9 cellular contexts compared by ENCODE assay signal in genomic region chr20:47314647-47315338, GRCh38. TPM values are rescaled to one million over a fixed set of nuclear protein-coding genes. Genes with fewer than 3 reads are reported as not detected.
DNase-seq lines count a peak whose midpoint lies in the region; ATAC-seq, FAIRE-seq and TF ChIP-seq lines count a peak whose summit lies in the region.
"Had no signal": no experiment of that assay in that cellular context is flagged by ENCODE, and none has a peak within 500 bp of the region (broad histone marks: within the 10 kb centered on the region; RNA-seq: fewer than 3 reads in every experiment).

No MANE protein-coding gene starts in this region.

- no peak for TF ChIP-seq RAD21 in liver (IDR thresholded peaks at IDR 0.05)

- no peaks in the 10 kb centered on the region for H3K9me3 Mint-ChIP-seq in astrocyte (ENCODE audit: unreplicated experiment)
- no peaks in the 10 kb centered on the region for H3K9me3 Mint-ChIP-seq in stimulated activated naive B cell treated with anti-CD40 and anti-IgM and Interleukin-4, amounts not matched to agents 10 μg/mL and 1 μg/mL and 100 μg/mL, for 72 hours

- H3K27ac ChIP-seq in HUES48 (ENCODE audit: low read depth, low read length) (peak overlapping the region; percentile 91), astrocyte (ENCODE audit: low read depth, low read length) (peak overlapping the region; percentile 97), liver (ENCODE audit: low read depth in 1 of 2, low read length in 2 of 2) (peak overlapping the region; percentile 16 to 50)

- H3K4me3 ChIP-seq in HUES48 (ENCODE audit: low read depth, low read length) (no peak overlapping the region), astrocyte (ENCODE audit: insufficient read depth, low read depth, low read length) (no peak overlapping the region), liver (ENCODE audit: low read depth in 1 of 3, low read length in 3 of 3) (no peak overlapping the region)

- DNase-seq in astrocyte (ENCODE audit: low read depth), result no peak
- no peak for DNase-seq in stimulated activated naive B cell treated with anti-CD40 and anti-IgM and Interleukin-4, amounts not matched to agents 10 μg/mL and 1 μg/mL and 100 μg/mL, for 72 hours
- no peak for DNase-seq in HUDEP-2 (lab: John Stamatoyannopoulos, UW; ENCODE audit: unreplicated experiment in 76 of 76)
- DNase-seq in stimulated activated CD4-positive, alpha-beta T cell treated with anti-CD3 and anti-CD28 coated beads, Interleukin-2, amount 100 ng/mL, for 48 hours, result no peak
- DNase-seq: amygdala; stimulated activated CD4-positive, alpha-beta T cell treated with anti-CD3 and anti-CD28 coated beads, Interleukin-4, amount 100 ng/mL, for 4 hours had no signal

- peaks cover 64% of the 10 kb centered on the region for H3K79me2 ChIP-seq in astrocyte (ENCODE audit: insufficient read depth, low read length)

- peaks cover 61% of the 10 kb centered on the region for H3K4me1 ChIP-seq in HUES48 (ENCODE audit: control insufficient read depth, insufficient read depth, low read length)
- peaks cover 51% of the 10 kb centered on the region for H3K4me1 ChIP-seq in astrocyte (ENCODE audit: insufficient read depth, low read length)
- peaks cover 15 to 26% (median 22%) of the 10 kb centered on the region in 4 donors for H3K4me1 ChIP-seq in liver (ENCODE audit: control insufficient read depth in 4 of 4, insufficient read depth in 4 of 4, low read length in 3 of 4)

- H3K4me1 Mint-ChIP-seq in astrocyte (ENCODE audit: low read depth, unreplicated experiment), result peaks cover 60% of the 10 kb centered on the region
- H3K4me1 Mint-ChIP-seq in stimulated activated naive B cell treated with anti-CD40 and anti-IgM and Interleukin-4, amounts not matched to agents 10 μg/mL and 1 μg/mL and 100 μg/mL, for 72 hours, result peaks cover 31 to 61% of the 10 kb centered on the region in 2 donors

- peaks cover 21% of the 10 kb centered on the region for H3K36me3 ChIP-seq in HUES48 (ENCODE audit: control insufficient read depth, insufficient read depth, low read length)
- H3K36me3 ChIP-seq in astrocyte (ENCODE audit: insufficient read depth, low read length), result peaks cover 7% of the 10 kb centered on the region
- H3K36me3 ChIP-seq in liver (ENCODE audit: control insufficient read depth in 4 of 4, insufficient read depth in 3 of 4, low read depth in 1 of 4, low read length in 3 of 4), result peaks cover 0 to 4% (median 0%) of the 10 kb centered on the region in 4 donors

- H3K9me3 ChIP-seq in HUES48 (ENCODE audit: control insufficient read depth, insufficient read depth, low read length), result no peaks in the 10 kb centered on the region
- H3K9me3 ChIP-seq in astrocyte (ENCODE audit: insufficient read depth, low read depth, low read length), result no peaks in the 10 kb centered on the region
- H3K9me3 ChIP-seq in liver (ENCODE audit: control insufficient read depth in 4 of 4, low read length in 3 of 4), result no peaks in the 10 kb centered on the region

- FAIRE-seq in astrocyte (lab: Jason Lieb, UNC), result no peak

- TF ChIP-seq CTCF in astrocyte (IDR thresholded peaks at IDR 0.05; ENCODE audit: insufficient read depth, low read depth, low read length), result no peak
- no peak for TF ChIP-seq CTCF in liver (IDR thresholded peaks at IDR 0.05; ENCODE audit: low read depth, low read length, missing input control)

- no peak overlapping the region for H2AFZ ChIP-seq in astrocyte (ENCODE audit: low read depth, low read length)

- H3K27ac Mint-ChIP-seq in astrocyte (ENCODE audit: unreplicated experiment), result peak overlapping the region; percentile 97
- peak overlapping the region; percentile 49 for H3K27ac Mint-ChIP-seq in stimulated activated naive B cell treated with anti-CD40 and anti-IgM and Interleukin-4, amounts not matched to agents 10 μg/mL and 1 μg/mL and 100 μg/mL, for 72 hours

- H3K9ac ChIP-seq in HUES48 (ENCODE audit: low read depth, low read length) (no peak overlapping the region), astrocyte (ENCODE audit: low read length) (peak overlapping the region; percentile 73), liver (ENCODE audit: low read depth in 1 of 2, low read length in 2 of 2) (no peak overlapping the region)

- peaks cover 12% of the 10 kb centered on the region for H3K36me3 Mint-ChIP-seq in astrocyte (ENCODE audit: low read depth, unreplicated experiment)
- H3K36me3 Mint-ChIP-seq in stimulated activated naive B cell treated with anti-CD40 and anti-IgM and Interleukin-4, amounts not matched to agents 10 μg/mL and 1 μg/mL and 100 μg/mL, for 72 hours, result peaks cover 19 to 50% of the 10 kb centered on the region in 2 donors

- no peaks in the 10 kb centered on the region for H4K20me1 ChIP-seq in astrocyte (ENCODE audit: insufficient read depth, low read length)

- peak overlapping the region; percentile 37 for H3K4me2 ChIP-seq in astrocyte (ENCODE audit: low read length)

- 97% methylated on average over 3 of the region's 3 CpGs for WGBS in liver

- no peaks in the 10 kb centered on the region for H3K27me3 ChIP-seq in HUES48 (ENCODE audit: control insufficient read depth, insufficient read depth, low read length)
- no peaks in the 10 kb centered on the region for H3K27me3 ChIP-seq in astrocyte (ENCODE audit: insufficient read depth, low read length)
- no peaks in the 10 kb centered on the region for H3K27me3 ChIP-seq in liver (ENCODE audit: control insufficient read depth in 4 of 4, insufficient read depth in 4 of 4, low read length in 3 of 4)

- no peak for ATAC-seq in stimulated activated naive B cell treated with anti-CD40 and anti-IgM and Interleukin-4, amounts not matched to agents 10 μg/mL and 1 μg/mL and 100 μg/mL, for 72 hours (replicated peaks)
- no peak for ATAC-seq in GM19467 (IDR thresholded peaks at IDR 0.05; ENCODE audit: unreplicated experiment)

- no peaks in the 10 kb centered on the region for H3K27me3 Mint-ChIP-seq in astrocyte (ENCODE audit: low read depth, unreplicated experiment)
- H3K27me3 Mint-ChIP-seq in stimulated activated naive B cell treated with anti-CD40 and anti-IgM and Interleukin-4, amounts not matched to agents 10 μg/mL and 1 μg/mL and 100 μg/mL, for 72 hours, result no peaks in the 10 kb centered on the region

- H3K4me3 Mint-ChIP-seq in astrocyte (ENCODE audit: unreplicated experiment), result no peak overlapping the region
- no peak overlapping the region for H3K4me3 Mint-ChIP-seq in stimulated activated naive B cell treated with anti-CD40 and anti-IgM and Interleukin-4, amounts not matched to agents 10 μg/mL and 1 μg/mL and 100 μg/mL, for 72 hours

TF ChIP-seq in liver, 16 proteins besides CTCF, POLR2A, EP300 and RAD21 (continues in another document):
- TF ChIP-seq FOXA1 (IDR thresholded peaks at IDR 0.05) (no peak), EGR1 (IDR thresholded peaks at IDR 0.05; ENCODE audit: low read depth in 2 of 2) (no peak), ATF3 (IDR thresholded peaks at IDR 0.05) (no peak), ZBTB33 (IDR thresholded peaks at IDR 0.05) (no peak), HNF4A (conservative IDR thresholded peaks at IDR 0.05) (no peak), SP1 (IDR thresholded peaks at IDR 0.05) (no peak), NR2F2 (IDR thresholded peaks at IDR 0.05) (no peak), JUND (IDR thresholded peaks at IDR 0.05) (no peak), FOXA2 (IDR thresholded peaks at IDR 0.05) (no peak), GABPA (IDR thresholded peaks at IDR 0.05 in 1 of 2, conservative IDR thresholded peaks at IDR 0.05 in 1 of 2) (no peak), YY1 (IDR thresholded peaks at IDR 0.05) (no peak), HNF4G (IDR thresholded peaks at IDR 0.05) (no peak), MAX (IDR thresholded peaks at IDR 0.05) (no peak)

RNA-seq across cellular contexts. Expression of gene ZMYND8, which starts 41.7 kb away (rescaled TPM):
- total RNA-seq in astrocyte, result 43.9 and 45.8 TPM in 2 replicates
- total RNA-seq in liver, result 10 to 100 TPM in 1 of 2 donors, 1 to 10 TPM in 1; 9.3 to 23.5 TPM
- polyA plus RNA-seq in liver, result 1 to 10 TPM; 3.3 to 4.4 TPM

Comparison
In these comparisons a context has a peak if more than half of its experiments do, and no peak if none do; other contexts are left out.
1. H3K27ac ChIP-seq: peak in every context shown above with its lines; median percentile 97 in astrocyte; 91 in HUES48; 33 in liver.